8 cellular contexts compared by ENCODE assay signal in the genomic region with DNA sequence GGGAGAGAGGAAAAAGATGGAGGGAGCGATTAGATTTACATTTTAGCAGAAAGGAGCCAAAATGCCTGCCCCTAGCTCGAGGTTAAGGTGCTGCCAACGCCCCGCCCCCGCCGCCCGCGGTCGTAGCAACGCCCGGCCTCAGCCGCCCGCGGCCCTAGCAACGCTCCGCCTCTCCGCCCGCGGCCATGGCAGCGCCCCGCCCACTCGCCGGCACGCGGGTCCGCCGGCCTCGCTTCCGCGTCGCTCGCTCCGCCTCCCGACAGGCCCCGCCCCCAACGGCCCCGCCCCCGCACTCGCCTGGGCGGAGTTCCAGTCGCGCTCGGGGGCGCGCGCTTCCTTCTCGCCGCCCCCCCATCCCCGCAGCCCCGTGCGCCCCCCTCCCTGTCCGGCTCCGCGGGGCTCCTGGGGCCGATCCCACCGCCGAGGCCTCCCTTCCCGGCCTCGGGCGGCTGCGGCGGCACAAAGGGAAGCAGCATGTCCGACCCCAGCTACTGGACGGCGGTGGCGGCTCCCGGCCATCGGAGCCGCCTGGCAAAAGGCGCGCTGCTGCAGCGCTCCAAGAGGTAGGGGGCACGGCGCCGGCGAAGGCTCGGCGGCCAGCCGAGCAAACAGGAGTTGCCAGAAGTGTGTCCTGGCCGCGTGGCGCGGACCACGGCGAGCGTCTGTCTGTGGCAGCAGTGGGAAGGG. TPM values are rescaled to one million over a fixed set of nuclear protein-coding genes. Genes with fewer than 3 reads are reported as not detected.
DNase-seq lines count a peak whose midpoint lies in the region; ATAC-seq and TF ChIP-seq lines count a peak whose summit lies in the region.

No MANE protein-coding gene starts in this region.

- peaks cover 6% of the 10 kb centered on the region for H3K4me1 ChIP-seq in prostate gland (replicated peaks)
- peaks cover 16 to 26% (median 19%) of the 10 kb centered on the region in 4 donors for H3K4me1 ChIP-seq in upper lobe of left lung

- H3K9me3 ChIP-seq in prostate gland (no peaks in the 10 kb centered on the region), upper lobe of left lung (no peaks in the 10 kb centered on the region)

- WGBS in prostate gland, result under 1% methylated on average over 36 of the region's 86 CpGs
- 0 to 2% methylated on average over 12 to 29 of the region's 86 CpGs for WGBS in upper lobe of left lung, 2 donors

- peak overlapping the region; percentile 74 for H3K4me3 ChIP-seq in GM06990 (replicated peaks; ENCODE audit: low read depth, low read length)
- H3K4me3 ChIP-seq in prostate gland, result peak overlapping the region; percentile 70
- H3K4me3 ChIP-seq in upper lobe of left lung, result peak overlapping the region; percentile 80 to 88 (median 82)

- ATAC-seq in HG02623 (IDR thresholded peaks at IDR 0.05; ENCODE audit: unreplicated experiment), result peak; percentile 73
- peak; percentile 96 for ATAC-seq in left ventricle myocardium superior
- peak; percentile 87 to 98 for ATAC-seq in upper lobe of left lung (ENCODE audit: low FRiP score in 2 of 2)

- TF ChIP-seq EP300 in upper lobe of left lung (IDR thresholded peaks at IDR 0.05), result no peak

- no peak for TF ChIP-seq POLR2A in prostate gland (IDR thresholded peaks at IDR 0.05)
- TF ChIP-seq POLR2A in upper lobe of left lung (IDR thresholded peaks at IDR 0.05), result no peak

- peak; percentile 91 for DNase-seq in GM06990 (ENCODE audit: extremely low read depth, insufficient read length)
- peak; percentile 83 for DNase-seq in NCI-H1105 treated with DMSO at 0.1 percent for 48 hours (lab: John Stamatoyannopoulos, UW)
- peak; percentile 91 to 98 (median 94) for DNase-seq in T-helper 1 cell
- peak; percentile 58 for DNase-seq in amniotic epithelial cell (ENCODE audit: low read depth)
- peak; percentile 95 for DNase-seq in left ventricle myocardium superior
- DNase-seq in prostate gland (ENCODE audit: low spot score), result peak; percentile 75
- peak; percentile 93 to 100 for DNase-seq in upper lobe of left lung

- TF ChIP-seq CTCF in GM06990 (IDR thresholded peaks at IDR 0.05; ENCODE audit: insufficient read depth, low read length, poor library complexity, severe bottlenecking) (no peak), prostate gland (IDR thresholded peaks at IDR 0.05) (peak in 2 of 4 experiments; percentile 12), upper lobe of left lung (IDR thresholded peaks at IDR 0.05) (peak in 1 of 6 experiments; percentile 6)

- intact Hi-C loops in left ventricle myocardium superior (cut with micrococcal nuclease) (no loop called here), prostate gland (cut with DNase I) (loop anchor here (5.0 kb wide), 1 partner anchor 34 kb away; a partner anchor contains a TSS)

- H3K27ac ChIP-seq in prostate gland, result peak overlapping the region; percentile 75 to 80
- peak overlapping the region; percentile 52 to 82 (median 64) for H3K27ac ChIP-seq in upper lobe of left lung

- no peaks in the 10 kb centered on the region for H3K27me3 ChIP-seq in GM06990 (replicated peaks; ENCODE audit: control insufficient read depth, insufficient read depth, low read length)
- H3K27me3 ChIP-seq in prostate gland (replicated peaks; ENCODE audit: insufficient read depth), result no peaks in the 10 kb centered on the region
- no peaks in the 10 kb centered on the region for H3K27me3 ChIP-seq in upper lobe of left lung

- H3K36me3 ChIP-seq in GM06990 (ENCODE audit: control insufficient read depth, insufficient read depth, low read length) (peaks cover 15% of the 10 kb centered on the region), prostate gland (no peaks in the 10 kb centered on the region), upper lobe of left lung (peaks cover 0 to 11% (median 5%) of the 10 kb centered on the region in 4 donors)

RNA-seq across cellular contexts. Expression of a gene that starts 20.3 kb away (rescaled TPM):
- total RNA-seq in left ventricle myocardium superior, result 5.6 TPM
- 10 to 100 TPM in 1 of 2 donors, 1 to 10 TPM in 1; 6.1 to 10.8 TPM for total RNA-seq in prostate gland
- 10 to 100 TPM in 4 of 6 donors, 1 to 10 TPM in 2; 9.3 to 67.1 (median 27.5) TPM for total RNA-seq in upper lobe of left lung

RNA-seq across cellular contexts. Expression of a gene that starts 31.1 kb away (rescaled TPM):
- total RNA-seq in left ventricle myocardium superior (0.94 TPM), prostate gland (under 1 TPM; 0.62 to 0.73 TPM), upper lobe of left lung (10 to 100 TPM in 1 of 6 donors, 1 to 10 TPM in 5; 2.6 to 13.2 (median 8.6) TPM)

RNA-seq across cellular contexts. Expression of a gene that starts 35.1 kb away (rescaled TPM):
- total RNA-seq in left ventricle myocardium superior, result 29.6 TPM
- total RNA-seq in prostate gland, result 10 to 100 TPM; 41.3 to 71.6 TPM
- total RNA-seq in upper lobe of left lung, result 10 to 100 TPM; 11.0 to 65.1 (median 30.3) TPM

RNA-seq across cellular contexts. Expression of a gene that starts 55.8 kb away (rescaled TPM):
- total RNA-seq in left ventricle myocardium superior (20.6 TPM), prostate gland (10 to 100 TPM; 20.9 to 22.5 TPM), upper lobe of left lung (100 to 1,000 TPM; 228 to 764 (median 476) TPM)

Comparison
In these comparisons a context has a peak if more than half of its experiments do, and no peak if none do; other contexts are left out.
1. Peak in every context shown above with its lines: DNase-seq, ATAC-seq, H3K4me3 ChIP-seq and H3K27ac ChIP-seq.